In genomic region chr6:88577461-88577860, GRCh38 we compare ENCODE assay signal across 33 cellular contexts.
"Had no signal": no experiment of that assay in that cellular context is flagged by ENCODE, and none has a peak within 500 bp of the region (broad histone marks: within the 10 kb centered on the region; RNA-seq: fewer than 3 reads in every experiment).

No MANE protein-coding gene starts in this region.

- H3K4me3 ChIP-seq: MG63 had no signal

- DNase-seq: Karpas-422, Kasumi-1, KG1, MG63, MM.1S, MV-4-11, NCI-H1048, NCI-H1092, NCI-H1092 treated with DMSO at 0.1 percent for 48 hours, NCI-H1105, NCI-H1105 treated with DMSO at 0.1 percent for 48 hours, NCI-H1417, NCI-H1417 treated with DMSO at 0.1 percent for 48 hours, NCI-H1436, NCI-H1436 treated with DMSO at 0.1 percent for 48 hours, NCI-H146, NCI-H1694, NCI-H1694 treated with DMSO at 0.1 percent for 48 hours, NCI-H187, NCI-H187 treated with DMSO at 0.1 percent for 48 hours, NCI-H1930, NCI-H2029, NCI-H2081, NCI-H2081 treated with DMSO at 0.1 percent for 48 hours, NCI-H2107, NCI-H2171, NCI-H2171 treated with DMSO at 0.1 percent for 48 hours, NCI-H2227 treated with DMSO at 0.1 percent for 48 hours, NCI-H226, NCI-H345, NCI-H446, NCI-H446 treated with DMSO at 0.1 percent for 48 hours, NCI-H510A had no signal

- H3K36me3 ChIP-seq: MG63 had no signal
